20 cellular contexts compared by ENCODE assay signal in the genomic region with DNA sequence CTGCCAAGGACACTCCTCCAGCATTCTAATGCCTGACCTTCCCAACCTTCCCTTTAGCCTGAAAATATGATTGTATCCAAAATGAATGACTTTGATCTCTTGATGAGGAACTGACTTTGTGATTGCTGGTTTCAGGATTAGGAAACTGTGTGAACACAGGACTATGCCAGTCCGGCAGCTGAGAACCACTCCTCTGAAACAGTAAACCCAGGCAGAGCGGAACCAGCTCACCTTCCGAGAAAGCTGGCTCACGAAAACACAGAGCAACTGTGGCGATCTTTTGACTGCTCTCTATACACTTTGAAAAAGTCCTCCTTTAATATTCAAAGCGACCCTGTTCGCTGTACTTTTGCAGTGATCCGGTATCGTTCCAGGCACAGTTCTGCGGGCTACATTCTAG.
"Had no signal": no experiment of that assay in that cellular context is flagged by ENCODE, and none has a peak within 500 bp of the region (broad histone marks: within the 10 kb centered on the region; RNA-seq: fewer than 3 reads in every experiment).

No MANE protein-coding gene starts in this region.

- ATAC-seq: activated naive CD4-positive, alpha-beta T cell treated with anti-CD3 and anti-CD28 coated beads, Interleukin-2, amount 50 U/mL, for 72 hours; effector memory CD8-positive, alpha-beta T cell; foreskin keratinocyte; natural killer cell treated with Interleukin-12 subunit alpha and Interleukin-12 subunit beta and Interleukin-15 and Interleukin-18, amount 100 ng/mL, for 72 hours had no signal

- H3K4me1 ChIP-seq: foreskin keratinocyte had no signal

- H3K27ac ChIP-seq: cardiac muscle cell, foreskin keratinocyte, VCaP had no signal

- H3K9me3 ChIP-seq: thyroid gland had no signal

- H3K4me3 ChIP-seq: cardiac muscle cell, lung, thyroid gland had no signal

- DNase-seq: activated CD4-positive, alpha-beta T cell treated with anti-CD3 and anti-CD28 coated beads, Interleukin-2, amount 50 U/mL, for 1 hour; activated CD4-positive, CD25-positive, alpha-beta regulatory T cell treated with anti-CD3 and anti-CD28 coated beads, Interleukin-2, amount 50 U/mL, for 72 hours; activated gamma-delta T cell treated with Interleukin-2 at 50 U/mL for 16 hours; dermis blood vessel endothelial cell; effector memory CD8-positive, alpha-beta T cell; foreskin keratinocyte; glutamatergic neuron; hippocampal formation; islet precursor cell; retina; stimulated activated CD4-positive, alpha-beta T cell treated with anti-CD3 and anti-CD28 coated beads, Interleukin-12 subunit alpha, Interleukin-12 subunit beta, amount 100 ng/mL, for 4 hours; stimulated activated CD4-positive, alpha-beta T cell treated with anti-CD3 and anti-CD28 coated beads, Interleukin-1b, Interleukin-23, amount 100 ng/mL, for 48 hours; stimulated activated CD8-positive, alpha-beta memory T cell treated with anti-CD3 and anti-CD28 coated beads, Interleukin-4, amount 100 ng/mL, for 48 hours; stimulated activated naive CD4-positive, alpha-beta T cell treated with Interleukin-2 at 50 U/mL for 16 hours had no signal

- H3K36me3 ChIP-seq: cardiac muscle cell, thyroid gland had no signal

- H3K27me3 ChIP-seq: cardiac muscle cell, foreskin keratinocyte, thyroid gland had no signal
